ENCODE assay signal across 8 cellular contexts in the genomic region with DNA sequence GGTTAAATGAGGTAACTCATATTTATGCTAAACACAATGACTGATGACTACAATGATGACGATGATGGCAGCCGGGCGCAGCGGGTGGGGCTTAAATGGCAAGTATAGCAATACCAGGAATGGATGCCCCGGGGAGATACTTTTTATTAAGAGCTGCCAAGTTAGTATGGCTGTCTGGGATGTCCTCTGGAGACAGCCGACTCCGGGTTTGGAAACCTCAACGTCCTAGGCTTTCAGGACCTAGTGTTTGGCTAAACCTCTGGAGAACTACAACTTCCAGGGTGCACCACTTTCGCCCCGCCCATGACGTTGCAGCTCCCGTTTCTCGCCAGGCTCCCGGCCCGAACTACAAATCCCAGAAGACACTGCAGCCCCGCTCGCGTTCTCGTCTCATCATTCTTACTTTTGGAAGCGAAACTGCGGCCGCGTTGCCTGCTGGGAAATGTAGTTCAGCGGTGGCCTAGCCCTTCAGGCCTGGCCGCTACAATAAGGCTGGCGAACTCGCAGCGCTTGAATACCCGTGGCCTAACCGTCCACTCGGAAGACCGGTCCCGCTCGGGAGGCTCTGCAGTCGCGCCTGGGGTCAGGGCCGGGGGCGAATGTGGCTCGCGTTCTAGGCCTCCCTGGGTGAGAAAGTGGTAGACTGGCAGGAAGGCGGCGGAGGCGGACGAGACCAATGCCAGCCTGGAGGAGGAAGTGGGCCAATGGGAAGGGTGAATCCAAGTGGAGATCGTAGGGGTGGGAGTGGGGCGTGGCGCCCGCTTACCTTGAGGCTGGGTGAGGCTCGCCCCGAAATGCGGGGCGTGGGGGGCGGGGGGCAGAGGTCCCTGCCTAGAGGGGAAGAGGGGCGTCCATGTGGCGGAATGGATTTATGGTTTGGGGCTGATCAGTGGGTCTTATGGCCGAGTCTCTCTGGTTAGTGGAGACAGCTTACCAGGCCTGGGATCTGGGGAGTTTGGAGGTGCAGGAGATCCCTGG. TPM values are rescaled to one million over a fixed set of nuclear protein-coding genes. Genes with fewer than 3 reads are reported as not detected.
DNase-seq lines count a peak whose midpoint lies in the region; ATAC-seq and TF ChIP-seq lines count a peak whose summit lies in the region.

TSS of gene SMARCAL1 (plus strand) at position 463 of the 978 bp plus-strand sequence. CDS start 2,221 bp downstream, outside the sequence.

- no peak for TF ChIP-seq EP300 in gastroesophageal sphincter (IDR thresholded peaks at IDR 0.05)

- peak within 1 kb of the TSS; percentile 95 for H3K9ac ChIP-seq in SK-N-MC (ENCODE audit: insufficient read length)

- H3K4me3 ChIP-seq in NB4 (ENCODE audit: low read depth, low read length) (peak within 1 kb of the TSS; percentile 96), SK-N-MC (peak within 1 kb of the TSS; percentile 97), gastroesophageal sphincter (peak within 1 kb of the TSS; percentile 57 to 78), neutrophil (ENCODE audit: low read depth in 1 of 2, low read length in 1 of 2) (peak within 1 kb of the TSS; percentile 92 to 97)

- peaks cover 17% of the 10 kb centered on the region for H3K27me3 ChIP-seq in gastroesophageal sphincter
- H3K27me3 ChIP-seq in neutrophil: peaks cover 4% of the 10 kb centered on the region

- H3K36me3 ChIP-seq in SK-N-MC (ENCODE audit: insufficient read depth, low read length) (peaks cover 10% of the 10 kb centered on the region; the same call in 1 of the 2 replicates), gastroesophageal sphincter (peaks cover 0 to 30% of the 10 kb centered on the region in 2 donors), neutrophil (peaks cover 15% of the 10 kb centered on the region)

- peak within 1 kb of the TSS; percentile 96 for H3K4me3 Mint-ChIP-seq in HFFc6
- peak within 1 kb of the TSS; percentile 96 for H3K4me3 Mint-ChIP-seq in activated naive CD4-positive, alpha-beta T cell treated with anti-CD3 and anti-CD28 coated beads, Interleukin-2, amount 10 ng/mL, durations not matched to agents 7 days and 5 days

- 15 to 24% methylated on average over 4 to 13 of the region's 56 CpGs for WGBS in gastroesophageal sphincter (ENCODE audit: low coverage in 1 of 2), 2 donors

- H3K27ac ChIP-seq in SK-N-MC: peak within 1 kb of the TSS; percentile 87
- peak within 1 kb of the TSS; percentile 70 to 99 (median 95) for H3K27ac ChIP-seq in gastroesophageal sphincter
- peak within 1 kb of the TSS; percentile 93 for H3K27ac ChIP-seq in neutrophil
- peak within 1 kb of the TSS; percentile 94 for H3K27ac ChIP-seq in substantia nigra (ENCODE audit: low read depth, low read length, poor library complexity, severe bottlenecking)

- peaks cover 13% of the 10 kb centered on the region for H3K36me3 Mint-ChIP-seq in HFFc6 (ENCODE audit: low read depth)
- H3K36me3 Mint-ChIP-seq in activated naive CD4-positive, alpha-beta T cell treated with anti-CD3 and anti-CD28 coated beads, Interleukin-2, amount 10 ng/mL, durations not matched to agents 7 days and 5 days: peaks cover 16% of the 10 kb centered on the region

- DNase-seq in GM04503 (ENCODE audit: low read depth) (peak; percentile 89), HFFc6 (peak; percentile 97), NB4 (ENCODE audit: low read depth) (peak; percentile 98), SK-N-MC (ENCODE audit: low read depth, low spot score) (peak; percentile 94), substantia nigra (lab: John Stamatoyannopoulos, UW) (peak; percentile 82 to 99 (median 98))
- peak; percentile 100 for DNase-seq in activated naive CD4-positive, alpha-beta T cell treated with anti-CD3 and anti-CD28 coated beads, Interleukin-2, amount 10 ng/mL, durations not matched to agents 7 days and 5 days

- H3K9me3 ChIP-seq in SK-N-MC (ENCODE audit: low read depth, low read length) (no peaks in the 10 kb centered on the region), gastroesophageal sphincter (no peaks in the 10 kb centered on the region), neutrophil (no peaks in the 10 kb centered on the region)

- no peak for TF ChIP-seq CTCF in HFFc6 (IDR thresholded peaks at IDR 0.05)
- no peak for TF ChIP-seq CTCF in NB4 (IDR thresholded peaks at IDR 0.05; ENCODE audit: low read depth, low read length)
- TF ChIP-seq CTCF in gastroesophageal sphincter (IDR thresholded peaks at IDR 0.05): no peak
- peak; percentile 37 for TF ChIP-seq CTCF in neutrophil (IDR thresholded peaks at IDR 0.05)

- H3K4me1 ChIP-seq in gastroesophageal sphincter (peaks cover 0 to 11% (median 0%) of the 10 kb centered on the region in 3 donors), neutrophil (ENCODE audit: control insufficient read depth in 1 of 2, insufficient read depth in 1 of 2, low read depth in 1 of 2, low read length in 1 of 2) (peaks cover 14 to 15% of the 10 kb centered on the region in 2 experiments)

- H3K27me3 Mint-ChIP-seq in HFFc6 (ENCODE audit: insufficient read depth): no peaks in the 10 kb centered on the region
- H3K27me3 Mint-ChIP-seq in activated naive CD4-positive, alpha-beta T cell treated with anti-CD3 and anti-CD28 coated beads, Interleukin-2, amount 10 ng/mL, durations not matched to agents 7 days and 5 days: peaks cover 12% of the 10 kb centered on the region

- CTCF ChIA-PET in activated naive CD4-positive, alpha-beta T cell treated with anti-CD3 and anti-CD28 coated beads, Interleukin-2, amount 10 ng/mL, durations not matched to agents 7 days and 5 days (lab: Charles Lee): interaction anchor here (1.8 to 1.9 kb wide), 2 partner anchors 8 to 303 kb away, joined by 5 to 7 read pairs; partner anchors contain the start of gene XRCC5

- peak; percentile 43 for TF ChIP-seq POLR2A in NB4 (IDR thresholded peaks at IDR 0.05; ENCODE audit: extremely low read depth, insufficient read length)
- TF ChIP-seq POLR2A in gastroesophageal sphincter (IDR thresholded peaks at IDR 0.05): peak; percentile 8 to 24

- ATAC-seq in gastroesophageal sphincter: peak; percentile 97

- peak within 1 kb of the TSS; percentile 95 for H3K27ac Mint-ChIP-seq in HFFc6
- H3K27ac Mint-ChIP-seq in activated naive CD4-positive, alpha-beta T cell treated with anti-CD3 and anti-CD28 coated beads, Interleukin-2, amount 10 ng/mL, durations not matched to agents 7 days and 5 days: peak within 1 kb of the TSS; percentile 93

- H3K4me1 Mint-ChIP-seq in HFFc6 (ENCODE audit: low read depth): peaks cover 14% of the 10 kb centered on the region
- H3K4me1 Mint-ChIP-seq in activated naive CD4-positive, alpha-beta T cell treated with anti-CD3 and anti-CD28 coated beads, Interleukin-2, amount 10 ng/mL, durations not matched to agents 7 days and 5 days: peaks cover 28% of the 10 kb centered on the region

- no peaks in the 10 kb centered on the region for H3K9me3 Mint-ChIP-seq in HFFc6
- H3K9me3 Mint-ChIP-seq in activated naive CD4-positive, alpha-beta T cell treated with anti-CD3 and anti-CD28 coated beads, Interleukin-2, amount 10 ng/mL, durations not matched to agents 7 days and 5 days: no peaks in the 10 kb centered on the region

RNA-seq across cellular contexts. Expression of gene SMARCAL1, which starts in this region (rescaled TPM):
- total RNA-seq in HFFc6 (2021; fragmentation: NEBNext Ultra II Directional; extraction: Animal tissue kit (Norgen Biotek cat#: 25700)): 10 to 100 TPM; 25.6 to 33.1 (median 32.1) TPM
- total RNA-seq in gastroesophageal sphincter: 10 to 100 TPM in 2 of 4 donors, 1 to 10 TPM in 2; 7.5 to 14.7 (median 10.7) TPM

Comparison
In these comparisons a context has a peak if more than half of its experiments do, and no peak if none do; other contexts are left out.
1. Peak in every context shown above with its lines: DNase-seq, ATAC-seq, H3K4me3 ChIP-seq and H3K27ac ChIP-seq.